Comparison of ENCODE assay signal across 12 cellular contexts in the genomic region with DNA sequence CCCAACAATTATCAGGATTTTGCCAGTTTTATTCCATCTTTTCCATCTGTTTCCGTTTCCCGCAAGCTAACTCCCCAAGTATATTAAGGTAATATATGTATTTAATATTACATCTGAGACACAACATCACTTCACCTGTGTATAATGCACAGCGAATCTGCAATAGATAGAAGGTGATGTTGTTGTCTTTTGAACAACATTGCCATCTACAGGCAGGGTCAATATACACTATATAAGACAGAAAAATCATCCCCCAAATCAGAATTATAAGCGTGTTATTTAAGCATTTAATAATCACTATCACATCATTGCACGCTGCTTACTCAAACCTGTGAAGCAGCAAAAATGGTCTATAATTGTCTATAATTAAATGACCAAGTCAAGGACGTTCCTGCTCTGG.
DNase-seq lines count a peak whose midpoint lies in the region; ATAC-seq, FAIRE-seq and TF ChIP-seq lines count a peak whose summit lies in the region.
"Had no signal": no experiment of that assay in that cellular context is flagged by ENCODE, and none has a peak within 500 bp of the region (broad histone marks: within the 10 kb centered on the region; RNA-seq: fewer than 3 reads in every experiment).

No MANE protein-coding gene starts in this region.

- no peak overlapping the region for H3K14ac ChIP-seq in mesenchymal stem cell (ENCODE audit: low read length in 2 of 2)

- SMC1A ChIA-PET in GM12878 (lab: Charles Lee; ENCODE audit: uncharacterized antibody, unreplicated experiment), result no interaction called here

- H3K4me2 ChIP-seq in GM12878 (ENCODE audit: control insufficient read depth, insufficient read depth) (no peak overlapping the region), mesenchymal stem cell (ENCODE audit: low read length, poor library complexity, severe bottlenecking) (no peak overlapping the region)

- WGBS in GM12878 (ENCODE audit: insufficient coverage, insufficient replicate concordance, low lambda C conversion rate, missing lambda C conversion rate), result 7% methylated on average over 6 of the region's 6 CpGs
- WGBS in mesenchymal stem cell, result 33% methylated on average over 1 of the region's 6 CpGs

- H3K9ac ChIP-seq in GM12878 (ENCODE audit: control insufficient read depth, insufficient read depth, low read length), result no peak overlapping the region
- H3K9ac ChIP-seq in mesenchymal stem cell (ENCODE audit: low read length), result no peak overlapping the region
- H3K9ac ChIP-seq: parathyroid adenoma had no signal

- no peaks in the 10 kb centered on the region for H4K20me1 ChIP-seq in GM12878 (ENCODE audit: control insufficient read depth, insufficient read depth)

- H3K36me3 ChIP-seq in GM06990 (ENCODE audit: control insufficient read depth, insufficient read depth, low read length), result no peaks in the 10 kb centered on the region
- H3K36me3 ChIP-seq in GM12878 (ENCODE audit: control insufficient read depth in 2 of 2, insufficient read depth in 2 of 2, low read length in 1 of 2), result no peaks in the 10 kb centered on the region
- H3K36me3 ChIP-seq in mesenchymal stem cell (ENCODE audit: control insufficient read depth in 1 of 2, insufficient read depth in 2 of 2, low read depth in 1 of 2, low read length in 2 of 2), result no peaks in the 10 kb centered on the region

- H3K27ac ChIP-seq in GM12878 (ENCODE audit: control insufficient read depth, insufficient read depth) (no peak overlapping the region), mesenchymal stem cell (ENCODE audit: low read length, poor library complexity, severe bottlenecking) (no peak overlapping the region)
- H3K27ac ChIP-seq: parathyroid adenoma had no signal

- H2BK120ac ChIP-seq in mesenchymal stem cell (ENCODE audit: low read depth, low read length), result no peak overlapping the region

- CTCF ChIA-PET in GM12878 (lab: Yijun Ruan, JAX), result interaction anchor here (1.1 to 1.2 kb wide), 3 partner anchors 548 to 1172 kb away, joined by 3 to 5 read pairs (median 3); no protein-coding TSS in a partner anchor

- H3K79me1 ChIP-seq in mesenchymal stem cell (replicated peaks; ENCODE audit: low read length, poor library complexity, severe bottlenecking), result no peaks in the 10 kb centered on the region

- H3K4ac ChIP-seq in mesenchymal stem cell (ENCODE audit: low read depth in 1 of 2, low read length in 2 of 2), result no peak overlapping the region

- RAD21 ChIA-PET in GM12878 (lab: Charles Lee; ENCODE audit: unreplicated experiment), result no interaction called here

- ATAC-seq in GM12878, result peak; percentile 44; the same call in 2 of the 3 replicates
- no peak for ATAC-seq in HG03139 (IDR thresholded peaks at IDR 0.05; ENCODE audit: unreplicated experiment)
- no peak for ATAC-seq in GM21825 (IDR thresholded peaks at IDR 0.05; ENCODE audit: unreplicated experiment)

- TF ChIP-seq CTCF in GM06990 (IDR thresholded peaks at IDR 0.05; ENCODE audit: insufficient read depth, low read length, poor library complexity, severe bottlenecking) (peak; percentile 12), GM12878 (IDR thresholded peaks at IDR 0.05 in 2 of 3, conservative IDR thresholded peaks at IDR 0.05 in 1 of 3; ENCODE audit: control insufficient read depth in 2 of 3, extremely low read depth in 1 of 3, insufficient read depth in 1 of 3, low read depth in 3 of 3, low read length in 3 of 3) (peak in 2 of 3 experiments; percentile 4 to 35; a peak in 2 of 6 replicates)

- H3K9me3 ChIP-seq in GM12878 (replicated peaks; ENCODE audit: control insufficient read depth, insufficient read depth, low read length), result no peaks in the 10 kb centered on the region
- H3K9me3 ChIP-seq in mesenchymal stem cell (ENCODE audit: control insufficient read depth, low read length), result no peaks in the 10 kb centered on the region

- no peak for DNase-seq in GM06990 (ENCODE audit: extremely low read depth, insufficient read length)
- peak; percentile 34 for DNase-seq in M059J (ENCODE audit: low read depth)
- no peak for DNase-seq in GM12878 (ENCODE audit: low read depth, low spot score)
- peak; percentile 14 for DNase-seq in mesenchymal stem cell
- DNase-seq in AG08396 (ENCODE audit: low spot score), result no peak
- DNase-seq in activated gamma-delta T cell treated with Interleukin-2 at 50 U/mL for 16 hours, result no peak
- DNase-seq: activated T-cell treated with anti-CD3 and anti-CD28 coated beads, Interleukin-2, amount 50 U/mL, for 1 hour; NK-92 treated with Interleukin-12 subunit alpha and Interleukin-12 subunit beta, amount 100 ng/mL, for 24 hours; stimulated activated naive CD4-positive, alpha-beta T cell had no signal

- no peak for FAIRE-seq in GM12878 (lab: Jason Lieb, UNC)

- H2AK5ac ChIP-seq in mesenchymal stem cell (ENCODE audit: low read length, severe bottlenecking), result no peak overlapping the region

- H3K18ac ChIP-seq in mesenchymal stem cell (ENCODE audit: low read depth in 1 of 2, low read length in 2 of 2), result no peak overlapping the region

- TF ChIP-seq EP300 in GM12878 (IDR thresholded peaks at IDR 0.05; ENCODE audit: borderline replicate concordance in 1 of 2, control insufficient read depth in 1 of 2, low read depth in 2 of 2, low read length in 2 of 2), result no peak

- H2BK5ac ChIP-seq in mesenchymal stem cell (ENCODE audit: low read depth, low read length, poor library complexity, severe bottlenecking), result no peak overlapping the region

- no peak overlapping the region for H4K91ac ChIP-seq in mesenchymal stem cell (ENCODE audit: low read length)

- no peaks in the 10 kb centered on the region for H3K27me3 ChIP-seq in GM06990 (replicated peaks; ENCODE audit: control insufficient read depth, insufficient read depth, low read length)
- H3K27me3 ChIP-seq in GM12878 (replicated peaks in 1 of 2; ENCODE audit: control insufficient read depth in 2 of 2, insufficient read depth in 2 of 2, low read length in 1 of 2), result no peaks in the 10 kb centered on the region
- no peaks in the 10 kb centered on the region for H3K27me3 ChIP-seq in mesenchymal stem cell (ENCODE audit: control insufficient read depth in 1 of 2, insufficient read depth in 1 of 2, low read length in 2 of 2)

- no peak overlapping the region for H2BK12ac ChIP-seq in mesenchymal stem cell (ENCODE audit: low read length in 2 of 2)

- H3K4me3 ChIP-seq in GM06990 (replicated peaks; ENCODE audit: low read depth, low read length) (no peak overlapping the region), GM12878 (no peak overlapping the region), mesenchymal stem cell (ENCODE audit: insufficient read depth in 1 of 2, low read depth in 1 of 2, low read length in 2 of 2) (no peak overlapping the region)

- no peak overlapping the region for H4K8ac ChIP-seq in mesenchymal stem cell (ENCODE audit: low read length)

- intact Hi-C loops in GM12878 (cut with micrococcal nuclease; ENCODE audit: unreplicated experiment), result loop anchor here (1.0 kb wide), 1 partner anchor 566 kb away; no protein-coding TSS in a partner anchor

- H2BK15ac ChIP-seq in mesenchymal stem cell (ENCODE audit: low read depth, poor library complexity, severe bottlenecking), result no peak overlapping the region

- POLR2A ChIA-PET in GM12878 (lab: Charles Lee), result no interaction called here

- peak; percentile 42; the same call in 1 of the 2 replicates for TF ChIP-seq RAD21 in GM12878 (IDR thresholded peaks at IDR 0.05; ENCODE audit: insufficient read depth, low read depth, low read length)

- BruUV-seq in GM12878 (replicated peaks; lab: Mats Ljungman, UMichigan), result no TSS peak

- no peaks in the 10 kb centered on the region for H3K4me1 ChIP-seq in GM12878 (ENCODE audit: control insufficient read depth, insufficient read depth, low read length)
- no peaks in the 10 kb centered on the region for H3K4me1 ChIP-seq in mesenchymal stem cell (ENCODE audit: control insufficient read depth, insufficient read depth, low read depth, low read length)
- H3K4me1 ChIP-seq: parathyroid adenoma had no signal

- no peaks in the 10 kb centered on the region for H3K79me2 ChIP-seq in GM12878 (ENCODE audit: control insufficient read depth, insufficient read depth, low read length)
- H3K79me2 ChIP-seq: parathyroid adenoma had no signal

- H2AFZ ChIP-seq in GM12878 (ENCODE audit: control insufficient read depth, low read depth, low read length), result no peak overlapping the region
- H2AFZ ChIP-seq in mesenchymal stem cell (ENCODE audit: low read depth, low read length), result no peak overlapping the region
- H2AFZ ChIP-seq: parathyroid adenoma had no signal

- in situ Hi-C loops in GM12878 (cut with MboI), result no loop called here

- no peak for TF ChIP-seq POLR2A in GM12878 (IDR thresholded peaks at IDR 0.05; ENCODE audit: low read depth, low read length)

- H3K23ac ChIP-seq in mesenchymal stem cell (ENCODE audit: low read length in 2 of 2), result no peak overlapping the region

TF ChIP-seq in GM12878, 131 proteins besides CTCF, POLR2A, EP300 and RAD21 (continues in another document):
- TF ChIP-seq CHD4 (IDR thresholded peaks at IDR 0.05) (no peak), NFIC (IDR thresholded peaks at IDR 0.05; ENCODE audit: low read depth, low read length) (no peak), RBBP5 (conservative IDR thresholded peaks at IDR 0.05) (no peak), RFX5 (IDR thresholded peaks at IDR 0.05; ENCODE audit: low read depth, low read length) (no peak), PAX8 (IDR thresholded peaks at IDR 0.05) (no peak), ATF7 (IDR thresholded peaks at IDR 0.05; ENCODE audit: low read depth) (no peak), YBX1 (IDR thresholded peaks at IDR 0.05) (no peak)
- TF ChIP-seq, protein P1, sequence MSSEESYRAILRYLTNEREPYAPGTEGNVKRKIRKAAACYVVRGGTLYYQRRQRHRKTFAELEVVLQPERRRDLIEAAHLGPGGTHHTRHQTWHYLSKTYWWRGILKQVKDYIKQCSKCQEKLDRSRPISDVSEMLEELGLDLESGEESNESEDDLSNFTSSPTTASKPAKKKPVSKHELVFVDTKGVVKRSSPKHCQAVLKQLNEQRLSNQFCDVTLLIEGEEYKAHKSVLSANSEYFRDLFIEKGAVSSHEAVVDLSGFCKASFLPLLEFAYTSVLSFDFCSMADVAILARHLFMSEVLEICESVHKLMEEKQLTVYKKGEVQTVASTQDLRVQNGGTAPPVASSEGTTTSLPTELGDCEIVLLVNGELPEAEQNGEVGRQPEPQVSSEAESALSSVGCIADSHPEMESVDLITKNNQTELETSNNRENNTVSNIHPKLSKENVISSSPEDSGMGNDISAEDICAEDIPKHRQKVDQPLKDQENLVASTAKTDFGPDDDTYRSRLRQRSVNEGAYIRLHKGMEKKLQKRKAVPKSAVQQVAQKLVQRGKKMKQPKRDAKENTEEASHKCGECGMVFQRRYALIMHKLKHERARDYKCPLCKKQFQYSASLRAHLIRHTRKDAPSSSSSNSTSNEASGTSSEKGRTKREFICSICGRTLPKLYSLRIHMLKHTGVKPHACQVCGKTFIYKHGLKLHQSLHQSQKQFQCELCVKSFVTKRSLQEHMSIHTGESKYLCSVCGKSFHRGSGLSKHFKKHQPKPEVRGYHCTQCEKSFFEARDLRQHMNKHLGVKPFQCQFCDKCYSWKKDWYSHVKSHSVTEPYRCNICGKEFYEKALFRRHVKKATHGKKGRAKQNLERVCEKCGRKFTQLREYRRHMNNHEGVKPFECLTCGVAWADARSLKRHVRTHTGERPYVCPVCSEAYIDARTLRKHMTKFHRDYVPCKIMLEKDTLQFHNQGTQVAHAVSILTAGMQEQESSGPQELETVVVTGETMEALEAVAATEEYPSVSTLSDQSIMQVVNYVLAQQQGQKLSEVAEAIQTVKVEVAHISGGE (CRISPR knock-in tag; IDR thresholded peaks at IDR 0.05), result no peak

Comparison
In these comparisons a context has a peak if more than half of its experiments do, and no peak if none do; other contexts are left out.
1. DNase-seq: peak in M059J (single experiment) and mesenchymal stem cell (single experiment); none in GM06990 (single experiment), GM12878 (single experiment), AG08396 (single experiment) and activated gamma-delta T cell treated with Interleukin-2 at 50 U/mL for 16 hours (single experiment).